In genomic region chr12:68613209-68613904, GRCh38 we compare ENCODE assay signal across 8 cellular contexts. TPM values are rescaled to one million over a fixed set of nuclear protein-coding genes. Genes with fewer than 3 reads are reported as not detected.
DNase-seq lines count a peak whose midpoint lies in the region; ATAC-seq, FAIRE-seq and TF ChIP-seq lines count a peak whose summit lies in the region.

No MANE protein-coding gene starts in this region.

- H3K9ac ChIP-seq in SU-DHL-6 (ENCODE audit: low read length): peak overlapping the region; percentile 91

- no peak overlapping the region for H2AFZ ChIP-seq in SU-DHL-6 (ENCODE audit: low read depth, low read length, severe bottlenecking)

- peaks cover 54% of the 10 kb centered on the region for H3K4me1 Mint-ChIP-seq in central memory CD8-positive, alpha-beta T cell

- H3K36me3 Mint-ChIP-seq in central memory CD8-positive, alpha-beta T cell (ENCODE audit: insufficient read depth): peaks cover 37% of the 10 kb centered on the region

- DNase-seq in BJ (ENCODE audit: low read depth) (no peak), 8988T (no peak), ACHN (no peak), GM12892 (ENCODE audit: insufficient read length) (no peak)
- no peak for DNase-seq in central memory CD8-positive, alpha-beta T cell (ENCODE audit: low spot score in 2 of 2)

- POLR2A ChIA-PET in BJ (lab: Charles Lee): no interaction called here

- H3K9me3 Mint-ChIP-seq in central memory CD8-positive, alpha-beta T cell: no peaks in the 10 kb centered on the region

- no peaks in the 10 kb centered on the region for H3K27me3 Mint-ChIP-seq in central memory CD8-positive, alpha-beta T cell

- H3K79me2 ChIP-seq in SU-DHL-6 (ENCODE audit: insufficient read depth, low read length): peaks cover 72% of the 10 kb centered on the region

- peak overlapping the region; percentile 87 for H3K27ac ChIP-seq in SU-DHL-6 (ENCODE audit: low read depth, low read length)
- peak overlapping the region; percentile 92 for H3K27ac ChIP-seq in neutrophil

- H3K27me3 ChIP-seq in BJ (ENCODE audit: control insufficient read depth, insufficient read depth, low read length): no peaks in the 10 kb centered on the region
- H3K27me3 ChIP-seq in SU-DHL-6 (ENCODE audit: low read length): no peaks in the 10 kb centered on the region
- H3K27me3 ChIP-seq in neutrophil: no peaks in the 10 kb centered on the region

- FAIRE-seq in GM12892 (lab: Jason Lieb, UNC): no peak

- H4K20me1 ChIP-seq in SU-DHL-6 (ENCODE audit: low read depth, low read length): peaks cover 34% of the 10 kb centered on the region

- no peak for TF ChIP-seq POLR2A in GM12892 (IDR thresholded peaks at IDR 0.05; ENCODE audit: low read depth, low read length)

- H3K4me2 ChIP-seq in SU-DHL-6 (ENCODE audit: low read depth, low read length, poor library complexity, severe bottlenecking): peak overlapping the region; percentile 95

- H3F3A ChIP-seq in SU-DHL-6 (ENCODE audit: insufficient read depth): peaks cover 20% of the 10 kb centered on the region; the same call in 1 of the 2 replicates

- peaks cover 4% of the 10 kb centered on the region; the same call in 1 of the 2 replicates for H3K36me3 ChIP-seq in BJ (ENCODE audit: control insufficient read depth, insufficient read depth, low read length)
- H3K36me3 ChIP-seq in SU-DHL-6 (ENCODE audit: low read length): no peaks in the 10 kb centered on the region
- H3K36me3 ChIP-seq in neutrophil: no peaks in the 10 kb centered on the region

- in situ Hi-C loops in ACHN (cut with HindIII; ENCODE audit: low pct_ligation_motif_present, low pct_unique_long_range_greater_than_20kb, low sequenced_read_pairs): no loop called here

- peaks cover 61 to 62% of the 10 kb centered on the region in 2 experiments for H3K4me1 ChIP-seq in neutrophil (ENCODE audit: control insufficient read depth in 1 of 2, insufficient read depth in 1 of 2, low read depth in 1 of 2, low read length in 1 of 2)

- TF ChIP-seq CTCF in BJ (IDR thresholded peaks at IDR 0.05; ENCODE audit: insufficient read depth, low read depth, low read length) (no peak), SU-DHL-6 (IDR thresholded peaks at IDR 0.05; ENCODE audit: insufficient read depth, low read length, poor library complexity, severe bottlenecking) (no peak), neutrophil (IDR thresholded peaks at IDR 0.05) (no peak)

- no peaks in the 10 kb centered on the region for H3K9me3 ChIP-seq in SU-DHL-6 (ENCODE audit: insufficient read depth, low read length)
- H3K9me3 ChIP-seq in neutrophil: no peaks in the 10 kb centered on the region

- CTCF ChIA-PET in BJ (lab: Yijun Ruan, JAX): interaction anchor here (0.7 to 1.2 kb wide), 3 partner anchors 26 to 254 kb away, joined by 3 to 4 read pairs (median 4); no protein-coding TSS in a partner anchor

- no peaks in the 10 kb centered on the region for H3K9me2 ChIP-seq in SU-DHL-6 (replicated peaks; ENCODE audit: insufficient read depth, low read length)

- H3K27ac Mint-ChIP-seq in central memory CD8-positive, alpha-beta T cell (ENCODE audit: low read depth): peak overlapping the region; percentile 95

- peak overlapping the region; percentile 99 for H3K4me3 Mint-ChIP-seq in central memory CD8-positive, alpha-beta T cell

- peak; percentile 21 for ATAC-seq in central memory CD8-positive, alpha-beta T cell (replicated peaks; ENCODE audit: extremely low read depth, poor library complexity, severe bottlenecking)
- ATAC-seq in GM18517 (IDR thresholded peaks at IDR 0.05; ENCODE audit: unreplicated experiment): no peak

- peak overlapping the region; percentile 76 for H3K4me3 ChIP-seq in BJ (ENCODE audit: low read depth, low read length)
- peak overlapping the region; percentile 99 for H3K4me3 ChIP-seq in SU-DHL-6 (ENCODE audit: insufficient read depth, low read length, poor library complexity, severe bottlenecking)
- H3K4me3 ChIP-seq in neutrophil (ENCODE audit: low read depth in 1 of 2, low read length in 1 of 2): peak overlapping the region; percentile 73 to 94

RNA-seq across cellular contexts. Expression of gene RAP1B, which starts 2.7 kb away (rescaled TPM):
- 210 and 353 TPM in 2 replicates for polyA plus RNA-seq in BJ (2011; rRNA removed)
- polyA minus RNA-seq in BJ (2011; rRNA and poly(A)+ RNA removed): 67.3 and 72.9 TPM in 2 replicates
- polyA plus RNA-seq in GM12892 (2012; ENCODE audit: missing spikeins): 110 TPM
